In the genomic region with DNA sequence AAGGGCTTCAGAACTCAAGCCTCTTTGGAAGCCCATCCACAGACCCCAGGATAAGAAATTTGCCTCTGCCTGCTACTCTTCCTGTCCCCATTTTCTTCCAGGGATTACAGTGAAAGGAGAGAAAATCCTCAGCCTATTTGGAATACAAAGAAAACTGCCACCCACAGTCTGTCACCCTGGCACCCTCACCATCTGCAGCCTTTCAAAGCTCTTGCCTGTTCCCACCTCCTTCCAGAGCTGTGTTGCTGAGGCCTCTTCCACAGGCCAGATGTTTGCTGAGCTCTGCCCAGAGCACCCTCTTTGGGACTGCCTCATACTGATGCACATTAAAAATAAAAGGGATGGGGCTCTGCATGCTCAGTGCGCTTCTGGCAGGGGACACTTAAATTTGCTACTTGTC, we compare ENCODE assay signal across 18 cellular contexts. TPM values are rescaled to one million over a fixed set of nuclear protein-coding genes. Genes with fewer than 3 reads are reported as not detected.
A peak's percentile ranks its signal among the peaks of the same experiment; 100 is the strongest.
DNase-seq lines count a peak whose midpoint lies in the region; ATAC-seq, FAIRE-seq and TF ChIP-seq lines count a peak whose summit lies in the region.
"Had no signal": no experiment of that assay in that cellular context is flagged by ENCODE, and none has a peak within 500 bp of the region (broad histone marks: within the 10 kb centered on the region; RNA-seq: fewer than 3 reads in every experiment).

No MANE protein-coding gene starts in this region.

- CTCF ChIA-PET in HepG2 (lab: Yijun Ruan, JAX; ENCODE audit: low intra/inter-chr PET ratio, low total read pairs) = no interaction called here
- CTCF ChIA-PET in WTC11 (lab: Charles Lee) = interaction anchor here (0.5 kb wide), 1 partner anchor 36 kb away, joined by 4 read pairs; a partner anchor contains a TSS

- H3K27ac Mint-ChIP-seq in stimulated activated naive CD8-positive, alpha-beta T cell treated with anti-CD3 and anti-CD28 coated beads, Interleukin-15, amount 100 ng/mL, for 72 hours = no peak overlapping the region
- no peak overlapping the region for H3K27ac Mint-ChIP-seq in WTC11
- H3K27ac Mint-ChIP-seq: CD4-positive, alpha-beta memory T cell had no signal

- intact Hi-C loops in dorsolateral prefrontal cortex (cut with DNase I) = no loop called here
- intact Hi-C loops in posterior cingulate gyrus (cut with DNase I) = no loop called here
- intact Hi-C loops in HepG2 (cut with micrococcal nuclease; ENCODE audit: unreplicated experiment) = no loop called here

- no peak overlapping the region for H3K4me2 ChIP-seq in HepG2 (ENCODE audit: low read depth, low read length)

- H3K36me3 Mint-ChIP-seq in WTC11 = no peaks in the 10 kb centered on the region
- H3K36me3 Mint-ChIP-seq: CD4-positive, alpha-beta memory T cell had no signal

- H3K4me1 Mint-ChIP-seq in stimulated activated naive CD8-positive, alpha-beta T cell treated with anti-CD3 and anti-CD28 coated beads, Interleukin-15, amount 100 ng/mL, for 72 hours = no peaks in the 10 kb centered on the region
- H3K4me1 Mint-ChIP-seq in WTC11 = no peaks in the 10 kb centered on the region
- H3K4me1 Mint-ChIP-seq: CD4-positive, alpha-beta memory T cell had no signal

- H3K9me3 ChIP-seq in HepG2 (ENCODE audit: low read length) = no peaks in the 10 kb centered on the region
- H3K9me3 ChIP-seq: BE2C had no signal

- H3K4me1 ChIP-seq in HepG2 (ENCODE audit: insufficient read depth, low read length) = no peaks in the 10 kb centered on the region
- H3K4me1 ChIP-seq: BE2C had no signal

- peak; percentile 7 for ATAC-seq in stimulated activated naive CD8-positive, alpha-beta T cell treated with anti-CD3 and anti-CD28 coated beads, Interleukin-15, amount 100 ng/mL, for 72 hours
- ATAC-seq in stimulated activated naive CD8-positive, alpha-beta T cell treated with anti-CD3 and anti-CD28 coated beads, Interleukin-15, Interleukin-2, amounts not matched to agents 100 U/mL and 50 U/mL, for 24 hours = no peak
- ATAC-seq in HepG2 (no peak), WTC11 (no peak)
- ATAC-seq: HCT116 had no signal

- POLR2A ChIA-PET in HepG2 (lab: Yijun Ruan, JAX) = no interaction called here
- POLR2A ChIA-PET in WTC11 (lab: Charles Lee) = no interaction called here

- no peaks in the 10 kb centered on the region for H3K36me3 ChIP-seq in HepG2 (replicated peaks in 1 of 2; ENCODE audit: control insufficient read depth in 1 of 2, insufficient read depth in 2 of 2, low read length in 2 of 2)
- H3K36me3 ChIP-seq: BE2C had no signal

- DNase-seq in stimulated activated naive CD8-positive, alpha-beta T cell treated with anti-CD3 and anti-CD28 coated beads, Interleukin-15, amount 100 ng/mL, for 72 hours = no peak
- no peak for DNase-seq in stimulated activated naive CD8-positive, alpha-beta T cell treated with anti-CD3 and anti-CD28 coated beads, Interleukin-15, Interleukin-2, amounts not matched to agents 100 U/mL and 50 U/mL, for 24 hours
- DNase-seq in dorsolateral prefrontal cortex (peak in 7 of 10 donors; percentile 13 to 61 (median 58)), posterior cingulate gyrus (peak in 8 of 10 donors; percentile 37 to 93 (median 48)), HepG2 (ENCODE audit: low spot score) (no peak), WTC11 (ENCODE audit: low spot score) (no peak), D721Med (ENCODE audit: insufficient read length, low spot score) (no peak)
- DNase-seq: 8988T; ACHN; BE2C; CD4-positive, alpha-beta memory T cell; DND-41; GDM1 had no signal

- TF ChIP-seq EP300 in HepG2 (IDR thresholded peaks at IDR 0.05; ENCODE audit: low read depth in 2 of 2, low read length in 2 of 2) = no peak
- no peak for TF ChIP-seq EP300 in HepG2 (CRISPR knock-in tag; IDR thresholded peaks at IDR 0.05; ENCODE audit: borderline replicate concordance)

- no peak overlapping the region for H2AFZ ChIP-seq in HepG2 (ENCODE audit: low read length)

- H3K4me3 Mint-ChIP-seq in stimulated activated naive CD8-positive, alpha-beta T cell treated with anti-CD3 and anti-CD28 coated beads, Interleukin-15, amount 100 ng/mL, for 72 hours = no peak overlapping the region
- H3K4me3 Mint-ChIP-seq in WTC11 = no peak overlapping the region
- H3K4me3 Mint-ChIP-seq: CD4-positive, alpha-beta memory T cell had no signal

- TF ChIP-seq POLR2A in HepG2 (IDR thresholded peaks at IDR 0.05; ENCODE audit: insufficient read depth in 1 of 2, low read depth in 2 of 2, low read length in 2 of 2) = no peak

- no peaks in the 10 kb centered on the region for H3K27me3 Mint-ChIP-seq in stimulated activated naive CD8-positive, alpha-beta T cell treated with anti-CD3 and anti-CD28 coated beads, Interleukin-15, amount 100 ng/mL, for 72 hours
- H3K27me3 Mint-ChIP-seq in WTC11 (ENCODE audit: low read depth) = peaks cover 13% of the 10 kb centered on the region

- H3K27ac ChIP-seq in dorsolateral prefrontal cortex (no peak overlapping the region), HepG2 (ENCODE audit: extremely low read length, insufficient read depth, low read length) (no peak overlapping the region)
- H3K27ac ChIP-seq: C4-2B had no signal

- WGBS in HepG2 (ENCODE audit: low lambda C conversion rate) = 0% methylated on average over 1 of the region's 1 CpG

- in situ Hi-C loops in HepG2 (cut with HindIII; ENCODE audit: extremely low pct_ligation_motif_present, low pct_unique_long_range_greater_than_20kb) = no loop called here

- H3K9ac ChIP-seq in HepG2 (ENCODE audit: insufficient read depth, low read depth, low read length) = no peak overlapping the region

- TF ChIP-seq CTCF in dorsolateral prefrontal cortex (IDR thresholded peaks at IDR 0.05 in 54 of 56, conservative IDR thresholded peaks at IDR 0.05 in 2 of 56; ENCODE audit: low read depth in 1 of 56, partially characterized antibody in 56 of 56) (no peak), HepG2 (CRISPR knock-in tag; IDR thresholded peaks at IDR 0.05) (no peak), WTC11 (IDR thresholded peaks at IDR 0.05) (no peak), D721Med (IDR thresholded peaks at IDR 0.05; ENCODE audit: insufficient read depth, missing control alignments) (no peak)

- BruUV-seq in HepG2 (replicated peaks; lab: Mats Ljungman, UMichigan) = no TSS peak

- H3K9me3 Mint-ChIP-seq in stimulated activated naive CD8-positive, alpha-beta T cell treated with anti-CD3 and anti-CD28 coated beads, Interleukin-15, amount 100 ng/mL, for 72 hours = no peaks in the 10 kb centered on the region
- 0 out of 2 replicates have a peak, but pooled peaks cover 2% of the 10 kb centered on the region for H3K9me3 Mint-ChIP-seq in WTC11

- H3K79me2 ChIP-seq in HepG2 (ENCODE audit: insufficient read depth, low read length) = no peaks in the 10 kb centered on the region

- H3K4me3 ChIP-seq in dorsolateral prefrontal cortex = no peak overlapping the region
- H3K4me3 ChIP-seq in HepG2 (replicated peaks in 1 of 3; ENCODE audit: insufficient read depth in 1 of 3, low read depth in 2 of 3, low read length in 3 of 3) = no peak overlapping the region

- H3K27me3 ChIP-seq in dorsolateral prefrontal cortex (no peaks in the 10 kb centered on the region), HepG2 (ENCODE audit: control insufficient read depth in 1 of 2, insufficient read depth in 2 of 2, low read length in 2 of 2) (no peaks in the 10 kb centered on the region; a peak in 1 of 5 replicates)
- H3K27me3 ChIP-seq: BE2C had no signal

- no peak for FAIRE-seq in HepG2 (lab: Jason Lieb, UNC)
- FAIRE-seq in D721Med (lab: Jason Lieb, UNC) = no peak
- FAIRE-seq: GM12892, HTR-8/SVneo had no signal

- no peaks in the 10 kb centered on the region for H4K20me1 ChIP-seq in HepG2 (ENCODE audit: insufficient read depth, low read length)

- TF ChIP-seq RAD21 in HepG2 (CRISPR knock-in tag; IDR thresholded peaks at IDR 0.05) = no peak

TF ChIP-seq in HepG2, 621 proteins besides CTCF, POLR2A, EP300 and RAD21 (continues in another document):
- no peak for TF ChIP-seq ZNF180 (CRISPR knock-in tag; IDR thresholded peaks at IDR 0.05; ENCODE audit: borderline replicate concordance, low read depth)
- no peak for TF ChIP-seq MAF1 (CRISPR knock-in tag; IDR thresholded peaks at IDR 0.05; ENCODE audit: borderline replicate concordance)

TF ChIP-seq in WTC11, 78 proteins besides CTCF, POLR2A, EP300 and RAD21 (continues in another document):
- no peak for TF ChIP-seq MYBL2 (CRISPR knock-in tag; IDR thresholded peaks at IDR 0.05)
- TF ChIP-seq, protein P1, sequence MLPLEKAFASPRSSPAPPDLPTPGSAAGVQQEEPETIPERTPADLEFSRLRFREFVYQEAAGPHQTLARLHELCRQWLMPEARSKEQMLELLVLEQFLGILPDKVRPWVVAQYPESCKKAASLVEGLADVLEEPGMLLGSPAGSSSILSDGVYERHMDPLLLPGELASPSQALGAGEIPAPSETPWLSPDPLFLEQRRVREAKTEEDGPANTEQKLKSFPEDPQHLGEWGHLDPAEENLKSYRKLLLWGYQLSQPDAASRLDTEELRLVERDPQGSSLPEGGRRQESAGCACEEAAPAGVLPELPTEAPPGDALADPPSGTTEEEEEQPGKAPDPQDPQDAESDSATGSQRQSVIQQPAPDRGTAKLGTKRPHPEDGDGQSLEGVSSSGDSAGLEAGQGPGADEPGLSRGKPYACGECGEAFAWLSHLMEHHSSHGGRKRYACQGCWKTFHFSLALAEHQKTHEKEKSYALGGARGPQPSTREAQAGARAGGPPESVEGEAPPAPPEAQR (CRISPR knock-in tag; IDR thresholded peaks at IDR 0.05) = no peak

RNA-seq across cellular contexts. Expression of a gene that starts 35.9 kb away (rescaled TPM):
- total RNA-seq in dorsolateral prefrontal cortex (under 1 TPM in 28 of 120 experiments, not detected in 92; 0.06 to 0.24 (median 0.10) TPM), HepG2 (2016; rRNA removed; fragmentation: Illumina TruSeq; extraction: Trizol) (not detected in 2 replicates), WTC11 (2021) (0.02 to 0.09 TPM in 2 of 3 replicates, not detected in the other)
- not detected in 2 replicates for total RNA-seq in HepG2 (2016; cell fraction: cytosol; rRNA removed; fragmentation: Illumina TruSeq; extraction: Trizol; ENCODE audit: low read depth)
- not detected in 2 replicates for total RNA-seq in HepG2 (2016; cell fraction: insoluble cytoplasmic fraction; rRNA removed; fragmentation: Illumina TruSeq; extraction: Trizol)
- not detected in 2 replicates for total RNA-seq in HepG2 (2016; cell fraction: membrane; rRNA removed; fragmentation: Illumina TruSeq; extraction: Trizol)
- total RNA-seq in HepG2 (2016; cell fraction: nucleus; rRNA removed; fragmentation: Illumina TruSeq; extraction: Trizol) = not detected in 2 replicates
- not detected in 2 replicates for polyA plus RNA-seq in HepG2 (2011; rRNA removed)
- not detected in 2 replicates for polyA plus RNA-seq in HepG2 (2011; cell fraction: cytosol; rRNA removed)
- not detected in 2 replicates for polyA plus RNA-seq in HepG2 (2011; cell fraction: nucleus; rRNA removed)
- 0.03 TPM in 2 replicates for polyA plus RNA-seq in HepG2 (2012)
- not detected in 2 replicates for polyA plus RNA-seq in HepG2 (2016; cell fraction: cytosol; fragmentation: Illumina TruSeq; extraction: Trizol; ENCODE audit: low read depth)
- polyA plus RNA-seq in HepG2 (2016; cell fraction: insoluble cytoplasmic fraction; fragmentation: Illumina TruSeq; extraction: Trizol; ENCODE audit: low read depth) = not detected in 2 replicates
- polyA plus RNA-seq in HepG2 (2016; cell fraction: membrane; fragmentation: Illumina TruSeq; extraction: Trizol; ENCODE audit: low read depth) = not detected in 2 replicates
- not detected in 2 replicates for polyA plus RNA-seq in HepG2 (2016; cell fraction: nucleus; fragmentation: Illumina TruSeq; extraction: Trizol; ENCODE audit: insufficient read depth, low read depth)
- polyA minus RNA-seq in HepG2 (2011; rRNA and poly(A)+ RNA removed; ENCODE audit: low replicate concordance) = not detected in 2 replicates
- polyA minus RNA-seq in HepG2 (2011; cell fraction: cytosol; rRNA and poly(A)+ RNA removed) = not detected in 2 replicates
- polyA minus RNA-seq in HepG2 (2011; cell fraction: nucleus; rRNA and poly(A)+ RNA removed) = under 0.01 TPM in 1 of 2 replicates, not detected in the other
- total RNA-seq: H4 had no signal
- polyA plus RNA-seq: CD4-positive, alpha-beta memory T cell had no signal

Comparison
In these comparisons a context has a peak if more than half of its experiments do, and no peak if none do; other contexts are left out.
1. DNase-seq: peak in dorsolateral prefrontal cortex (7 of 10) and posterior cingulate gyrus (8 of 10); none in stimulated activated naive CD8-positive, alpha-beta T cell treated with anti-CD3 and anti-CD28 coated beads, Interleukin-15, amount 100 ng/mL, for 72 hours (0 of 2), stimulated activated naive CD8-positive, alpha-beta T cell treated with anti-CD3 and anti-CD28 coated beads, Interleukin-15, Interleukin-2, amounts not matched to agents 100 U/mL and 50 U/mL, for 24 hours (single experiment), HepG2 (single experiment), WTC11 (single experiment) and D721Med (single experiment).